Comparison of ENCODE assay signal across 6 cellular contexts in genomic region chr10:133377818-133378250, GRCh38. TPM values are rescaled to one million over a fixed set of nuclear protein-coding genes. Genes with fewer than 3 reads are reported as not detected.
DNase-seq lines count a peak whose midpoint lies in the region; ATAC-seq and TF ChIP-seq lines count a peak whose summit lies in the region.

No MANE protein-coding gene starts in this region.

- H3K9me3 ChIP-seq in BLaER1 (no peaks in the 10 kb centered on the region), lung (ENCODE audit: control insufficient read depth in 2 of 2, insufficient read depth in 1 of 2, low read length in 1 of 2) (no peaks in the 10 kb centered on the region)

- H4K20me1 ChIP-seq in BLaER1 = no peaks in the 10 kb centered on the region

- ATAC-seq in activated CD8-positive, alpha-beta T cell treated with anti-CD3 and anti-CD28 coated beads, Interleukin-2, amount 10 ng/mL, durations not matched to agents 7 days and 5 days = no peak
- ATAC-seq in lung (ENCODE audit: insufficient read depth, low FRiP score) (no peak), GM18498 (IDR thresholded peaks at IDR 0.05; ENCODE audit: unreplicated experiment) (no peak), GM21360 (IDR thresholded peaks at IDR 0.05; ENCODE audit: unreplicated experiment) (no peak)

- H3K36me3 Mint-ChIP-seq in activated CD8-positive, alpha-beta T cell treated with anti-CD3 and anti-CD28 coated beads, Interleukin-2, amount 10 ng/mL, durations not matched to agents 7 days and 5 days (ENCODE audit: low read depth) = no peaks in the 10 kb centered on the region

- H3K4me1 ChIP-seq in BLaER1 (peaks cover 60% of the 10 kb centered on the region), lung (ENCODE audit: control insufficient read depth in 2 of 2, insufficient read depth in 2 of 2, low read length in 2 of 2) (peaks cover 0 to 12% of the 10 kb centered on the region in 2 donors)

- no peak overlapping the region for H3K27ac Mint-ChIP-seq in activated CD8-positive, alpha-beta T cell treated with anti-CD3 and anti-CD28 coated beads, Interleukin-2, amount 10 ng/mL, durations not matched to agents 7 days and 5 days

- peaks cover 13% of the 10 kb centered on the region for H3K4me1 Mint-ChIP-seq in activated CD8-positive, alpha-beta T cell treated with anti-CD3 and anti-CD28 coated beads, Interleukin-2, amount 10 ng/mL, durations not matched to agents 7 days and 5 days (ENCODE audit: low read depth)

- H3K4me3 Mint-ChIP-seq in activated CD8-positive, alpha-beta T cell treated with anti-CD3 and anti-CD28 coated beads, Interleukin-2, amount 10 ng/mL, durations not matched to agents 7 days and 5 days = peak overlapping the region; percentile 79

- H3K9me3 Mint-ChIP-seq in activated CD8-positive, alpha-beta T cell treated with anti-CD3 and anti-CD28 coated beads, Interleukin-2, amount 10 ng/mL, durations not matched to agents 7 days and 5 days (ENCODE audit: insufficient read depth) = no peaks in the 10 kb centered on the region

- CTCF ChIA-PET in activated CD8-positive, alpha-beta T cell treated with anti-CD3 and anti-CD28 coated beads, Interleukin-2, amount 10 ng/mL, durations not matched to agents 7 days and 5 days (lab: Charles Lee) = no interaction called here

- H3K4me2 ChIP-seq in BLaER1 = peak overlapping the region; percentile 94

- DNase-seq in activated CD8-positive, alpha-beta T cell treated with anti-CD3 and anti-CD28 coated beads, Interleukin-2, amount 10 ng/mL, durations not matched to agents 7 days and 5 days = no peak
- no peak for DNase-seq in lung (ENCODE audit: low spot score)
- DNase-seq in NCI-H1048 (lab: John Stamatoyannopoulos, UW) = no peak

- peaks cover 22% of the 10 kb centered on the region for H3K27me3 Mint-ChIP-seq in activated CD8-positive, alpha-beta T cell treated with anti-CD3 and anti-CD28 coated beads, Interleukin-2, amount 10 ng/mL, durations not matched to agents 7 days and 5 days (ENCODE audit: low read depth)

- H3K9ac ChIP-seq in BLaER1 = peak overlapping the region; percentile 80

- H3K27me3 ChIP-seq in BLaER1 (no peaks in the 10 kb centered on the region), lung (ENCODE audit: control insufficient read depth, insufficient read depth) (no peaks in the 10 kb centered on the region)

- no peak for TF ChIP-seq CTCF in lung (IDR thresholded peaks at IDR 0.05; ENCODE audit: control extremely low read depth, extremely low read depth)

- 27 to 30% methylated on average over 20 of the region's 20 CpGs for WGBS in lung, 2 donors

- POLR2A ChIA-PET in activated CD8-positive, alpha-beta T cell treated with anti-CD3 and anti-CD28 coated beads, Interleukin-2, amount 10 ng/mL, durations not matched to agents 7 days and 5 days (lab: Charles Lee) = interaction anchor here (0.6 to 2.7 kb wide), 4 partner anchors 12 to 103 kb away, joined by 3 to 18 read pairs (median 3); partner anchors contain the start of gene CALY

- peak overlapping the region; percentile 64 for H3K27ac ChIP-seq in BLaER1
- H3K27ac ChIP-seq in lung (ENCODE audit: low read depth in 1 of 2, low read length in 1 of 2) = peak overlapping the region in 1 of 2 donors; percentile 24

- 0 out of 2 replicates have a peak, but pooled peaks cover 5% of the 10 kb centered on the region for H3K36me3 ChIP-seq in BLaER1
- peaks cover 0 to 2% of the 10 kb centered on the region in 2 donors for H3K36me3 ChIP-seq in lung (ENCODE audit: control insufficient read depth in 2 of 2, insufficient read depth in 2 of 2, low read length in 2 of 2)

- H3K4me3 ChIP-seq in BLaER1 (peak overlapping the region; percentile 86), lung (peak overlapping the region; percentile 60)

RNA-seq across cellular contexts. Expression of gene PAOX, which starts 1.2 kb away (rescaled TPM):
- total RNA-seq in activated CD8-positive, alpha-beta T cell treated with anti-CD3 and anti-CD28 coated beads, Interleukin-2, amount 10 ng/mL, durations not matched to agents 7 days and 5 days = 1 to 10 TPM; 5.8 to 6.5 TPM
- 1 to 10 TPM; 6.9 to 7.0 TPM for total RNA-seq in lung
- polyA plus RNA-seq in lung = 1 to 10 TPM; 4.4 to 6.3 TPM

RNA-seq across cellular contexts. Expression of gene ECHS1, which starts 4.7 kb away (rescaled TPM):
- 10 to 100 TPM; 47.0 to 48.5 TPM for total RNA-seq in activated CD8-positive, alpha-beta T cell treated with anti-CD3 and anti-CD28 coated beads, Interleukin-2, amount 10 ng/mL, durations not matched to agents 7 days and 5 days
- total RNA-seq in lung = 10 to 100 TPM; 44.5 to 82.4 TPM
- polyA plus RNA-seq in lung = 10 to 100 TPM; 71.1 to 83.9 TPM

RNA-seq across cellular contexts. Expression of gene MTG1, which starts 16.1 kb away (rescaled TPM):
- total RNA-seq in activated CD8-positive, alpha-beta T cell treated with anti-CD3 and anti-CD28 coated beads, Interleukin-2, amount 10 ng/mL, durations not matched to agents 7 days and 5 days = 10 to 100 TPM; 51.8 to 54.8 TPM
- 10 to 100 TPM; 36.4 to 51.8 TPM for total RNA-seq in lung
- 10 to 100 TPM; 44.4 to 44.7 TPM for polyA plus RNA-seq in lung

RNA-seq across cellular contexts. Expression of gene FUOM, which starts 20.0 kb away (rescaled TPM):
- total RNA-seq in activated CD8-positive, alpha-beta T cell treated with anti-CD3 and anti-CD28 coated beads, Interleukin-2, amount 10 ng/mL, durations not matched to agents 7 days and 5 days = 10 to 100 TPM; 12.4 to 13.4 TPM
- total RNA-seq in lung = 10 to 100 TPM in 1 of 2 donors, 1 to 10 TPM in 1; 8.4 to 32.5 TPM
- 10 to 100 TPM; 35.8 to 41.4 TPM for polyA plus RNA-seq in lung

RNA-seq across cellular contexts. Expression of gene PRAP1, which starts 30.7 kb away (rescaled TPM):
- total RNA-seq in activated CD8-positive, alpha-beta T cell treated with anti-CD3 and anti-CD28 coated beads, Interleukin-2, amount 10 ng/mL, durations not matched to agents 7 days and 5 days = not detected
- under 1 TPM in 1 of 2 donors, not detected in 1; 0.25 TPM for total RNA-seq in lung
- polyA plus RNA-seq in lung = not detected
